Comparison of ENCODE assay signal across 8 cellular contexts in the genomic region with DNA sequence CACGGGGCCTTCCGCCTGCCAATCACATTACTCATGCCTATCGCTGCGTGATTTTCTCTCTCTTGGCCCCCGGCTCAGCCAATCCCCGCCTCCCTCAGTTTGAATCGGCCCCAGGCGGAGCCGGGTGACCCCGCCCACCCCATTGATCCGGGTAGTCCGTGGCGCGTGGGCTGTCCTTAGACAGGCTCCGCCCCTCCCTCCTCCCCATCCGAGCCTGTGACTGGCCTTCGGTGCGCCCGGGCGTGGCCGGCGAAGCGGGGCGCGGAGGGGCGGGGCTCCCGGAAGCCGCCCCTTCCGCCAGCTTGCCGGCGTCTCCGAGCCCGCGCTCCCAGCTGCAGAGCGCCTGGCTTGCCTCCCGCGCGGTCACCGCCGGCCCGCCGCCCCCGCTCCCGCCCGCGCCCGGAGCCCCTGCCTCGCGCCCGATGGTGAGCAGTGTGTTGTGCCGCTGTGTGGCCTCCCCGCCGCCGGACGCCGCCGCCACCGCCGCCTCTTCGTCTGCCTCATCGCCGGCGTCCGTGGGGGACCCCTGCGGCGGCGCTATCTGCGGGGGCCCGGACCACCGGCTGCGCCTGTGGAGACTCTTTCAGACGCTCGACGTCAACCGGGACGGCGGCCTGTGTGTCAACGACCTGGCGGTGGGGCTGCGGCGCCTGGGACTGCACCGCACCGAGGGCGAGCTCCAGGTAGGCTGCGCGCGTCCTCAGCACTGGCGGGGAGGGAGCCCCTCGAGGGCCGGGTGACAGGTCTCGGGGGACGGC. TPM values are rescaled to one million over a fixed set of nuclear protein-coding genes. Genes with fewer than 3 reads are reported as not detected.
DNase-seq lines count a peak whose midpoint lies in the region; ATAC-seq and TF ChIP-seq lines count a peak whose summit lies in the region.

TSS of gene SLC25A25 (plus strand) at position 335 of the 758 bp plus-strand sequence. CDS start at position 423, 88 bp downstream.

- H3K36me3 Mint-ChIP-seq in activated B cell treated with CpG ODN at 0.5 μM for 24 hours (ENCODE audit: low read depth): peaks cover 8% of the 10 kb centered on the region

- H3K27me3 ChIP-seq in AG04450 (ENCODE audit: control insufficient read depth, insufficient read depth, low read length): no peaks in the 10 kb centered on the region

- in situ Hi-C loops in GM18951 (cut with MboI; ENCODE audit: low sequenced_read_pairs, unreplicated experiment): no loop called here

- TF ChIP-seq POLR2A in GM18951 (IDR thresholded peaks at IDR 0.05; ENCODE audit: extremely low read depth, insufficient read depth, insufficient read length): peak; percentile 78

- H3K4me3 ChIP-seq in AG04450 (ENCODE audit: low read depth, low read length): peak within 1 kb of the TSS; percentile 93

- POLR2A ChIA-PET in AG04450 (lab: Yijun Ruan, JAX) (interaction anchor here (0.8 to 2.4 kb wide), 5 partner anchors 11 to 61 kb away, joined by 4 to 25 read pairs (median 7); no protein-coding TSS in a partner anchor), activated B cell treated with CpG ODN at 0.5 μM for 24 hours (lab: Charles Lee) (interaction anchor here (0.8 to 2.2 kb wide), 20 partner anchors 11 to 289 kb away, joined by 3 to 15 read pairs (median 4); partner anchors contain the start of genes CDK9, CIZ1, DPM2 and EEIG1)

- peak within 1 kb of the TSS; percentile 60 for H3K27ac Mint-ChIP-seq in activated B cell treated with CpG ODN at 0.5 μM for 24 hours

- H3K9me3 Mint-ChIP-seq in activated B cell treated with CpG ODN at 0.5 μM for 24 hours: no peaks in the 10 kb centered on the region

- CTCF ChIA-PET in AG04450 (lab: Charles Lee) (interaction anchor here (0.6 to 1.9 kb wide), 7 partner anchors 10 to 125 kb away, joined by 3 to 10 read pairs (median 4); no protein-coding TSS in a partner anchor), activated B cell treated with CpG ODN at 0.5 μM for 24 hours (lab: Charles Lee) (interaction anchor here (1.2 to 2.3 kb wide), 3 partner anchors 26 to 124 kb away, joined by 4 to 7 read pairs (median 5); no protein-coding TSS in a partner anchor)

- H3K27me3 Mint-ChIP-seq in activated B cell treated with CpG ODN at 0.5 μM for 24 hours: no peaks in the 10 kb centered on the region

- peaks cover 7% of the 10 kb centered on the region; the same call in 1 of the 2 replicates for H3K9me3 ChIP-seq in AG04450 (ENCODE audit: control insufficient read depth, insufficient read depth, low read length)

- ATAC-seq in HG03196 (IDR thresholded peaks at IDR 0.05; ENCODE audit: unreplicated experiment) (peak; percentile 72), activated B cell treated with CpG ODN at 0.5 μM for 24 hours (ENCODE audit: low read depth) (peak; percentile 84)

- TF ChIP-seq CTCF in AG04450 (IDR thresholded peaks at IDR 0.05; ENCODE audit: low read depth, low read length) (no peak), activated B cell treated with CpG ODN at 0.5 μM for 24 hours (IDR thresholded peaks at IDR 0.05) (no peak)

- no peak within 1 kb of the TSS for H3K4me3 Mint-ChIP-seq in activated B cell treated with CpG ODN at 0.5 μM for 24 hours

- intact Hi-C loops in activated B cell treated with CpG ODN at 0.5 μM for 24 hours (cut with micrococcal nuclease): loop anchor here (1.0 to 5.0 kb wide), 9 partner anchors 26 to 821 kb away; partner anchors contain the start of genes GLE1, GOLGA2 and SWI5

- H3K27ac ChIP-seq in AG04450 (ENCODE audit: low read depth, low read length) (peak within 1 kb of the TSS; percentile 100), caudate nucleus (ENCODE audit: low read depth, low read length) (peak within 1 kb of the TSS; percentile 100)

- H3K4me1 Mint-ChIP-seq in activated B cell treated with CpG ODN at 0.5 μM for 24 hours: peaks cover 68% of the 10 kb centered on the region

- peak; percentile 99 for DNase-seq in AG04450 (ENCODE audit: low read depth, low spot score)
- DNase-seq in NCI-H345 (lab: John Stamatoyannopoulos, UW): peak; percentile 99
- DNase-seq in activated B cell treated with CpG ODN at 0.5 μM for 24 hours: peak; percentile 100
- DNase-seq in caudate nucleus (lab: John Stamatoyannopoulos, UW): peak; percentile 69 to 100 (median 99)
- DNase-seq in inferior parietal cortex (ENCODE audit: extremely low spot score): peak; percentile 97
- peak; percentile 99 to 100 for DNase-seq in stimulated activated CD4-positive, alpha-beta T cell treated with anti-CD3 and anti-CD28 coated beads, Interleukin-12 subunit alpha, Interleukin-12 subunit beta, amount 100 ng/mL, for 24 hours (ENCODE audit: low read depth in 2 of 2)

RNA-seq across cellular contexts. Expression of gene SLC25A25, which starts in this region (rescaled TPM):
- polyA plus RNA-seq in AG04450 (2011; rRNA removed): 12.0 and 12.6 TPM in 2 replicates
- polyA minus RNA-seq in AG04450 (2011; rRNA and poly(A)+ RNA removed): 20.6 TPM in 2 replicates
- total RNA-seq in activated B cell treated with CpG ODN at 0.5 μM for 24 hours: 8.0 and 9.4 TPM in 2 replicates

Comparison
In these comparisons a context has a peak if more than half of its experiments do, and no peak if none do; other contexts are left out.
1. Peak in every context shown above with its lines: DNase-seq, ATAC-seq, H3K4me3 ChIP-seq and H3K27ac ChIP-seq.